ENCODE assay signal across 10 cellular contexts in genomic region chr4:3202836-3203820, GRCh38. TPM values are rescaled to one million over a fixed set of nuclear protein-coding genes. Genes with fewer than 3 reads are reported as not detected.
DNase-seq lines count a peak whose midpoint lies in the region; ATAC-seq and TF ChIP-seq lines count a peak whose summit lies in the region.
"Had no signal": no experiment of that assay in that cellular context is flagged by ENCODE, and none has a peak within 500 bp of the region (broad histone marks: within the 10 kb centered on the region; RNA-seq: fewer than 3 reads in every experiment).

No MANE protein-coding gene starts in this region.

- intact Hi-C loops in CD14-positive monocyte (cut with micrococcal nuclease): loop anchor here in 1 of 2 donors (2.0 kb wide), 2 partner anchors 22 to 90 kb away; partner anchors contain the start of gene RGS12
- intact Hi-C loops in sciatic nerve (cut with DNase I): no loop called here

- TF ChIP-seq POLR2A in erythroblast (IDR thresholded peaks at IDR 0.05; ENCODE audit: low read length): no peak

- no peak overlapping the region for H3K4me3 ChIP-seq in choroid plexus epithelial cell (ENCODE audit: low read depth, low read length)

- peak overlapping the region in 6 of 7 donors; percentile 58 to 98 (median 92) for H3K27ac Mint-ChIP-seq in CD14-positive monocyte

- no peak for DNase-seq in CD14-positive monocyte (ENCODE audit: low spot score)
- DNase-seq in NOMO-1 treated with DMSO at 0.1 percent for 48 hours (lab: John Stamatoyannopoulos, UW; ENCODE audit: unreplicated experiment): peak; percentile 56
- peak; percentile 19 for DNase-seq in choroid plexus epithelial cell (ENCODE audit: low read depth)
- peak; percentile 37 for DNase-seq in sciatic nerve (ENCODE audit: low spot score)
- DNase-seq in NCI-H146 treated with DMSO at 0.1 percent for 48 hours (lab: John Stamatoyannopoulos, UW; ENCODE audit: unreplicated experiment): no peak
- no peak for DNase-seq in midbrain (lab: John Stamatoyannopoulos, UW)
- DNase-seq in GM13977 (ENCODE audit: low spot score): no peak
- no peak for DNase-seq in erythroblast (lab: John Stamatoyannopoulos, UW)
- DNase-seq: RPMI8226 had no signal

- in situ Hi-C loops in GM13977 (cut with MboI; ENCODE audit: low pct_unique_long_range_greater_than_20kb, low sequenced_read_pairs, unreplicated experiment): no loop called here

- H3K4me1 Mint-ChIP-seq in CD14-positive monocyte: peaks cover 43% of the 10 kb centered on the region

- H3K4me3 Mint-ChIP-seq in CD14-positive monocyte: peak overlapping the region; percentile 47 to 59
- H3K4me3 Mint-ChIP-seq: neural crest cell had no signal

- no peak for TF ChIP-seq CTCF in CD14-positive monocyte (IDR thresholded peaks at IDR 0.05)
- no peak for TF ChIP-seq CTCF in choroid plexus epithelial cell (conservative IDR thresholded peaks at IDR 0.05; ENCODE audit: low read depth, low read length)
- no peak for TF ChIP-seq CTCF in GM13977 (IDR thresholded peaks at IDR 0.05; ENCODE audit: extremely low read depth, insufficient read depth, missing control alignments)

- H3K36me3 Mint-ChIP-seq in CD14-positive monocyte: peaks cover 72 to 78% of the 10 kb centered on the region in 2 donors

- H3K9me3 Mint-ChIP-seq in CD14-positive monocyte: no peaks in the 10 kb centered on the region
- H3K9me3 Mint-ChIP-seq: neural crest cell had no signal

- peaks cover 0 to 2% (median 0%) of the 10 kb centered on the region in 3 donors for H3K27me3 Mint-ChIP-seq in CD14-positive monocyte (ENCODE audit: low read depth in 3 of 3)

- no peak for ATAC-seq in sciatic nerve

RNA-seq across cellular contexts. Expression of gene MSANTD1, which starts 45.8 kb away (rescaled TPM):
- not detected for polyA plus RNA-seq in CD14-positive monocyte
- total RNA-seq in sciatic nerve: 1.8 TPM

Comparison
In these comparisons a context has a peak if more than half of its experiments do, and no peak if none do; other contexts are left out.
1. DNase-seq: peak in NOMO-1 treated with DMSO at 0.1 percent for 48 hours (single experiment), choroid plexus epithelial cell (single experiment) and sciatic nerve (single experiment); none in CD14-positive monocyte (single experiment), NCI-H146 treated with DMSO at 0.1 percent for 48 hours (single experiment), midbrain (single experiment), GM13977 (single experiment) and erythroblast (0 of 2).